9 cellular contexts compared by ENCODE assay signal in genomic region chr17:28406478-28406824, GRCh38. TPM values are rescaled to one million over a fixed set of nuclear protein-coding genes. Genes with fewer than 3 reads are reported as not detected.
DNase-seq lines count a peak whose midpoint lies in the region; ATAC-seq and TF ChIP-seq lines count a peak whose summit lies in the region.
"Had no signal": no experiment of that assay in that cellular context is flagged by ENCODE, and none has a peak within 500 bp of the region (broad histone marks: within the 10 kb centered on the region; RNA-seq: fewer than 3 reads in every experiment).

No MANE protein-coding gene starts in this region.

- H3K9ac ChIP-seq in HUES48 (ENCODE audit: low read depth, low read length): no peak overlapping the region
- H3K9ac ChIP-seq in iPS-20b (ENCODE audit: low read depth, low read length): peak overlapping the region; percentile 70; the same call in 1 of the 2 replicates

- no peaks in the 10 kb centered on the region for H3K9me3 Mint-ChIP-seq in activated naive CD8-positive, alpha-beta T cell treated with anti-CD3 and anti-CD28 coated beads, Interleukin-2, amount 10 ng/mL, durations not matched to agents 7 days and 5 days
- no peaks in the 10 kb centered on the region for H3K9me3 Mint-ChIP-seq in stimulated activated naive CD8-positive, alpha-beta T cell treated with anti-CD3 and anti-CD28 coated beads, Interleukin-15, amount 100 ng/mL, for 72 hours

- TF ChIP-seq CTCF in C4-2B (conservative IDR thresholded peaks at IDR 0.05): no peak

- no peak for ATAC-seq in activated naive CD8-positive, alpha-beta T cell treated with anti-CD3 and anti-CD28 coated beads, Interleukin-2, amount 10 ng/mL, durations not matched to agents 7 days and 5 days (ENCODE audit: low read depth)
- ATAC-seq in stimulated activated naive CD8-positive, alpha-beta T cell treated with anti-CD3 and anti-CD28 coated beads, Interleukin-15, amount 100 ng/mL, for 72 hours: peak; percentile 53
- ATAC-seq in HG02571 (IDR thresholded peaks at IDR 0.05; ENCODE audit: unreplicated experiment) (no peak), esophagus mucosa (no peak), HG03520 (IDR thresholded peaks at IDR 0.05; ENCODE audit: unreplicated experiment) (no peak)

- no peaks in the 10 kb centered on the region for H3K36me3 Mint-ChIP-seq in activated naive CD8-positive, alpha-beta T cell treated with anti-CD3 and anti-CD28 coated beads, Interleukin-2, amount 10 ng/mL, durations not matched to agents 7 days and 5 days

- peak overlapping the region; percentile 83 for H3K27ac ChIP-seq in C4-2B
- peak overlapping the region; percentile 74 for H3K27ac ChIP-seq in HUES48 (ENCODE audit: low read depth, low read length)
- no peak overlapping the region for H3K27ac ChIP-seq in iPS-20b (ENCODE audit: low read length)

- H3K4me3 ChIP-seq in HUES48 (ENCODE audit: low read depth, low read length) (peak overlapping the region; percentile 70), iPS-20b (ENCODE audit: low read length) (peak overlapping the region; percentile 55)

- H3K4me1 ChIP-seq in HUES48 (ENCODE audit: control insufficient read depth, insufficient read depth, low read length) (peaks cover 71% of the 10 kb centered on the region), iPS-20b (ENCODE audit: insufficient read depth, low read length) (peaks cover 51% of the 10 kb centered on the region)

- no peak for DNase-seq in activated naive CD8-positive, alpha-beta T cell treated with anti-CD3 and anti-CD28 coated beads, Interleukin-2, amount 10 ng/mL, durations not matched to agents 7 days and 5 days
- DNase-seq in stimulated activated naive CD8-positive, alpha-beta T cell treated with anti-CD3 and anti-CD28 coated beads, Interleukin-15, amount 100 ng/mL, for 72 hours: peak in 1 of 2 donors; percentile 5

- H3K9me3 ChIP-seq in HUES48 (ENCODE audit: control insufficient read depth, insufficient read depth, low read length): no peaks in the 10 kb centered on the region
- H3K9me3 ChIP-seq in iPS-20b (ENCODE audit: insufficient read depth, low read depth, low read length): no peaks in the 10 kb centered on the region

- peak overlapping the region; percentile 39 for H3K27ac Mint-ChIP-seq in activated naive CD8-positive, alpha-beta T cell treated with anti-CD3 and anti-CD28 coated beads, Interleukin-2, amount 10 ng/mL, durations not matched to agents 7 days and 5 days
- H3K27ac Mint-ChIP-seq in stimulated activated naive CD8-positive, alpha-beta T cell treated with anti-CD3 and anti-CD28 coated beads, Interleukin-15, amount 100 ng/mL, for 72 hours: peak overlapping the region; percentile 37 to 81

- H3K4me1 Mint-ChIP-seq in activated naive CD8-positive, alpha-beta T cell treated with anti-CD3 and anti-CD28 coated beads, Interleukin-2, amount 10 ng/mL, durations not matched to agents 7 days and 5 days: peaks cover 7% of the 10 kb centered on the region
- H3K4me1 Mint-ChIP-seq in stimulated activated naive CD8-positive, alpha-beta T cell treated with anti-CD3 and anti-CD28 coated beads, Interleukin-15, amount 100 ng/mL, for 72 hours: peaks cover 19% of the 10 kb centered on the region

- H3K27me3 Mint-ChIP-seq in activated naive CD8-positive, alpha-beta T cell treated with anti-CD3 and anti-CD28 coated beads, Interleukin-2, amount 10 ng/mL, durations not matched to agents 7 days and 5 days: peaks cover 11% of the 10 kb centered on the region
- H3K27me3 Mint-ChIP-seq in stimulated activated naive CD8-positive, alpha-beta T cell treated with anti-CD3 and anti-CD28 coated beads, Interleukin-15, amount 100 ng/mL, for 72 hours: peaks cover under 1% of the 10 kb centered on the region

- POLR2A ChIA-PET in activated naive CD8-positive, alpha-beta T cell treated with anti-CD3 and anti-CD28 coated beads, Interleukin-2, amount 10 ng/mL, durations not matched to agents 7 days and 5 days (lab: Charles Lee): interaction anchor here (1.0 to 2.2 kb wide), 2 partner anchors 9 to 22 kb away, joined by 3 to 7 read pairs; no protein-coding TSS in a partner anchor

- H3K27me3 ChIP-seq in HUES48 (ENCODE audit: control insufficient read depth, insufficient read depth, low read length) (peaks cover 31% of the 10 kb centered on the region), iPS-20b (ENCODE audit: insufficient read depth, low read length) (peaks cover 47% of the 10 kb centered on the region)

- no peaks in the 10 kb centered on the region for H3K36me3 ChIP-seq in HUES48 (ENCODE audit: control insufficient read depth, insufficient read depth, low read length)
- no peaks in the 10 kb centered on the region for H3K36me3 ChIP-seq in iPS-20b (ENCODE audit: insufficient read depth, low read depth, low read length)

- H3K4me3 Mint-ChIP-seq in activated naive CD8-positive, alpha-beta T cell treated with anti-CD3 and anti-CD28 coated beads, Interleukin-2, amount 10 ng/mL, durations not matched to agents 7 days and 5 days: peak overlapping the region; percentile 71
- H3K4me3 Mint-ChIP-seq in stimulated activated naive CD8-positive, alpha-beta T cell treated with anti-CD3 and anti-CD28 coated beads, Interleukin-15, amount 100 ng/mL, for 72 hours: peak overlapping the region; percentile 71 to 78

RNA-seq across cellular contexts. Expression of gene SLC46A1, which starts 0.4 kb away (rescaled TPM):
- 1 to 10 TPM; 3.0 to 3.6 TPM for total RNA-seq in activated naive CD8-positive, alpha-beta T cell treated with anti-CD3 and anti-CD28 coated beads, Interleukin-2, amount 10 ng/mL, durations not matched to agents 7 days and 5 days
- total RNA-seq in esophagus mucosa: 1.7 TPM

RNA-seq across cellular contexts. Expression of gene SARM1, which starts 35.0 kb away (rescaled TPM):
- total RNA-seq in activated naive CD8-positive, alpha-beta T cell treated with anti-CD3 and anti-CD28 coated beads, Interleukin-2, amount 10 ng/mL, durations not matched to agents 7 days and 5 days: 10 to 100 TPM; 25.6 to 25.8 TPM
- total RNA-seq in esophagus mucosa: 1.6 TPM

RNA-seq across cellular contexts. Expression of gene VTN, which starts 36.3 kb away (rescaled TPM):
- under 1 TPM in 1 of 2 experiments, not detected in 1; 0.28 TPM for total RNA-seq in activated naive CD8-positive, alpha-beta T cell treated with anti-CD3 and anti-CD28 coated beads, Interleukin-2, amount 10 ng/mL, durations not matched to agents 7 days and 5 days
- total RNA-seq in esophagus mucosa: 0.60 TPM

RNA-seq across cellular contexts. Expression of gene SEBOX, which starts 41.5 kb away (rescaled TPM):
- not detected for total RNA-seq in activated naive CD8-positive, alpha-beta T cell treated with anti-CD3 and anti-CD28 coated beads, Interleukin-2, amount 10 ng/mL, durations not matched to agents 7 days and 5 days
- total RNA-seq in esophagus mucosa: not detected
- total RNA-seq: myocyte had no signal

RNA-seq across cellular contexts. Expression of gene POLDIP2, which starts 49.1 kb away (rescaled TPM):
- total RNA-seq in activated naive CD8-positive, alpha-beta T cell treated with anti-CD3 and anti-CD28 coated beads, Interleukin-2, amount 10 ng/mL, durations not matched to agents 7 days and 5 days: 10 to 100 TPM; 51.5 to 54.5 TPM
- total RNA-seq in esophagus mucosa: 81.1 TPM

Comparison
In these comparisons a context has a peak if more than half of its experiments do, and no peak if none do; other contexts are left out.
1. RNA of gene SARM1, which starts 35.0 kb away (total RNA-seq): 25.6 to 25.8 TPM in activated naive CD8-positive, alpha-beta T cell treated with anti-CD3 and anti-CD28 coated beads, Interleukin-2, amount 10 ng/mL, durations not matched to agents 7 days and 5 days; 1.6 TPM in esophagus mucosa (single experiment); every median in the first group is over 10 times any median in the second.